ENCODE assay signal across 21 cellular contexts in genomic region chrX:30693999-30694650, GRCh38. TPM values are rescaled to one million over a fixed set of nuclear protein-coding genes. Genes with fewer than 3 reads are reported as not detected.
DNase-seq lines count a peak whose midpoint lies in the region; FAIRE-seq and TF ChIP-seq lines count a peak whose summit lies in the region.
"Had no signal": no experiment of that assay in that cellular context is flagged by ENCODE, and none has a peak within 500 bp of the region (broad histone marks: within the 10 kb centered on the region; RNA-seq: fewer than 3 reads in every experiment).

No MANE protein-coding gene starts in this region.

- H3K9ac ChIP-seq in liver (ENCODE audit: low read depth in 1 of 2, low read length in 2 of 2) (no peak overlapping the region), kidney (ENCODE audit: low read length in 2 of 2) (no peak overlapping the region)
- H3K9ac ChIP-seq: BLaER1, GM23248 had no signal

- no peak for DNase-seq in HTR-8/SVneo (ENCODE audit: insufficient read length, low spot score)
- peak; percentile 65 for DNase-seq in small intestine
- no peak for DNase-seq in NCI-H2227 treated with DMSO at 0.1 percent for 48 hours (lab: John Stamatoyannopoulos, UW)
- no peak for DNase-seq in kidney
- no peak for DNase-seq in Calu3
- DNase-seq: CD4-positive, alpha-beta memory T cell; DMS 273 treated with DMSO at 0.1 percent for 48 hours; DMS79; GDM1; GM23248; HCEC 1CT; KBM-7 had no signal

- peak overlapping the region; percentile 34 for H3K27ac Mint-ChIP-seq in dendritic cell treated with granulocyte-macrophage colony-stimulating factor and Interleukin-4, amounts not matched to agents 40 ng/mL and 50 ng/mL, for 4 days
- no peak overlapping the region for H3K27ac Mint-ChIP-seq in Calu3 (ENCODE audit: unreplicated experiment)
- H3K27ac Mint-ChIP-seq: CD4-positive, alpha-beta memory T cell; IgD-negative memory B cell had no signal

- no peaks in the 10 kb centered on the region for H3K9me3 Mint-ChIP-seq in dendritic cell treated with granulocyte-macrophage colony-stimulating factor and Interleukin-4, amounts not matched to agents 40 ng/mL and 50 ng/mL, for 4 days
- no peaks in the 10 kb centered on the region for H3K9me3 Mint-ChIP-seq in Calu3 (ENCODE audit: low read depth, unreplicated experiment)
- H3K9me3 Mint-ChIP-seq: CD4-positive, alpha-beta memory T cell had no signal

- H3K27ac ChIP-seq in liver (ENCODE audit: low read depth in 1 of 2, low read length in 2 of 2) (peak overlapping the region; percentile 15 to 61), small intestine (ENCODE audit: low read depth in 1 of 2, low read length in 1 of 2) (no peak overlapping the region), kidney (ENCODE audit: low read depth in 2 of 2, low read length in 2 of 2) (no peak overlapping the region)
- H3K27ac ChIP-seq: BLaER1, GM23248, HL-60 had no signal

- TF ChIP-seq CTCF in liver (IDR thresholded peaks at IDR 0.05; ENCODE audit: low read depth, low read length, missing input control) = no peak
- TF ChIP-seq CTCF in kidney (IDR thresholded peaks at IDR 0.05; ENCODE audit: borderline replicate concordance, extremely low read depth, insufficient read depth) = no peak
- TF ChIP-seq CTCF in Calu3 (IDR thresholded peaks at IDR 0.05; ENCODE audit: unreplicated experiment) = no peak

- peaks cover 0 to 12% (median 0%) of the 10 kb centered on the region in 4 donors for H3K36me3 ChIP-seq in liver (ENCODE audit: control insufficient read depth in 4 of 4, insufficient read depth in 3 of 4, low read depth in 1 of 4, low read length in 3 of 4)
- H3K36me3 ChIP-seq in small intestine (ENCODE audit: control insufficient read depth in 2 of 2, insufficient read depth in 2 of 2, low read length in 2 of 2) = no peaks in the 10 kb centered on the region
- peaks cover 0 to 5% of the 10 kb centered on the region in 2 donors for H3K36me3 ChIP-seq in kidney (ENCODE audit: control insufficient read depth in 1 of 2, insufficient read depth in 2 of 2, low read length in 2 of 2)

- no peaks in the 10 kb centered on the region for H3K27me3 Mint-ChIP-seq in dendritic cell treated with granulocyte-macrophage colony-stimulating factor and Interleukin-4, amounts not matched to agents 40 ng/mL and 50 ng/mL, for 4 days
- H3K27me3 Mint-ChIP-seq in Calu3 (ENCODE audit: unreplicated experiment) = no peaks in the 10 kb centered on the region
- H3K27me3 Mint-ChIP-seq: CD4-positive, alpha-beta memory T cell; IgD-negative memory B cell had no signal

- H3K9me3 ChIP-seq in liver (ENCODE audit: control insufficient read depth in 4 of 4, low read length in 3 of 4) (no peaks in the 10 kb centered on the region), small intestine (ENCODE audit: control insufficient read depth, low read depth) (no peaks in the 10 kb centered on the region), kidney (ENCODE audit: control insufficient read depth in 1 of 2, low read length in 2 of 2) (no peaks in the 10 kb centered on the region)
- H3K9me3 ChIP-seq: BLaER1 had no signal

- intact Hi-C loops in dendritic cell treated with granulocyte-macrophage colony-stimulating factor and Interleukin-4, amounts not matched to agents 40 ng/mL and 50 ng/mL, for 4 days (cut with micrococcal nuclease) = no loop called here
- intact Hi-C loops in kidney (cut with DNase I) = no loop called here
- intact Hi-C loops in Calu3 (cut with micrococcal nuclease; ENCODE audit: unreplicated experiment) = no loop called here

- FAIRE-seq in HTR-8/SVneo (lab: Jason Lieb, UNC) (peak; percentile 9), small intestine (lab: Jason Lieb, UNC) (no peak), kidney (lab: Jason Lieb, UNC) (no peak)
- FAIRE-seq: GM12892, GM18507, H54 had no signal

- H3K4me1 ChIP-seq in liver (ENCODE audit: control insufficient read depth in 4 of 4, insufficient read depth in 4 of 4, low read length in 3 of 4) (peaks cover 0 to 3% (median under 1%) of the 10 kb centered on the region in 4 donors), small intestine (ENCODE audit: control insufficient read depth in 2 of 2, insufficient read depth in 1 of 2, low read depth in 1 of 2, low read length in 1 of 2) (no peaks in the 10 kb centered on the region), kidney (ENCODE audit: control insufficient read depth in 1 of 2, insufficient read depth in 1 of 2, low read depth in 1 of 2, low read length in 2 of 2) (no peaks in the 10 kb centered on the region)
- H3K4me1 ChIP-seq: BLaER1 had no signal

- no TSS peak for BruUV-seq in Calu3 (replicated peaks; lab: Mats Ljungman, UMichigan)

- no peak overlapping the region for H3K4me3 ChIP-seq in liver (ENCODE audit: low read depth in 1 of 3, low read length in 3 of 3)
- no peak overlapping the region for H3K4me3 ChIP-seq in small intestine (ENCODE audit: low read depth in 1 of 2, low read length in 2 of 2)
- H3K4me3 ChIP-seq in kidney (ENCODE audit: low read length in 2 of 2) = no peak overlapping the region
- H3K4me3 ChIP-seq: BLaER1, GM23248 had no signal

- CTCF ChIA-PET in Calu3 (lab: Charles Lee) = no interaction called here

- H3K4me3 Mint-ChIP-seq in dendritic cell treated with granulocyte-macrophage colony-stimulating factor and Interleukin-4, amounts not matched to agents 40 ng/mL and 50 ng/mL, for 4 days = no peak overlapping the region
- no peak overlapping the region for H3K4me3 Mint-ChIP-seq in Calu3 (ENCODE audit: low read depth, unreplicated experiment)
- H3K4me3 Mint-ChIP-seq: CD14-positive monocyte; CD4-positive, alpha-beta memory T cell; IgD-negative memory B cell had no signal

- no peak for TF ChIP-seq RAD21 in liver (IDR thresholded peaks at IDR 0.05)

- H3K36me3 Mint-ChIP-seq in dendritic cell treated with granulocyte-macrophage colony-stimulating factor and Interleukin-4, amounts not matched to agents 40 ng/mL and 50 ng/mL, for 4 days (ENCODE audit: low read depth) = peaks cover 35% of the 10 kb centered on the region
- no peaks in the 10 kb centered on the region for H3K36me3 Mint-ChIP-seq in Calu3 (ENCODE audit: insufficient read depth, unreplicated experiment)
- H3K36me3 Mint-ChIP-seq: IgD-negative memory B cell had no signal

- no peaks in the 10 kb centered on the region for H3K4me1 Mint-ChIP-seq in dendritic cell treated with granulocyte-macrophage colony-stimulating factor and Interleukin-4, amounts not matched to agents 40 ng/mL and 50 ng/mL, for 4 days (ENCODE audit: low read depth)
- peaks cover 6% of the 10 kb centered on the region for H3K4me1 Mint-ChIP-seq in Calu3 (ENCODE audit: low read depth, unreplicated experiment)
- H3K4me1 Mint-ChIP-seq: CD4-positive, alpha-beta memory T cell had no signal

- WGBS in liver = 25% methylated on average over 4 of the region's 4 CpGs
- WGBS in small intestine, 3 donors = 27 to 48% (median 28%) methylated on average over 4 of the region's 4 CpGs

- H3K27me3 ChIP-seq in liver (ENCODE audit: control insufficient read depth in 4 of 4, insufficient read depth in 4 of 4, low read length in 3 of 4) (no peaks in the 10 kb centered on the region), small intestine (ENCODE audit: control insufficient read depth in 2 of 2, insufficient read depth in 2 of 2, low read length in 2 of 2) (no peaks in the 10 kb centered on the region)
- H3K27me3 ChIP-seq: BLaER1 had no signal

TF ChIP-seq in liver, 16 proteins besides CTCF, POLR2A, EP300 and RAD21 (continues in another document):
- TF ChIP-seq NR2F2 (IDR thresholded peaks at IDR 0.05) (no peak), SP1 (IDR thresholded peaks at IDR 0.05) (peak; percentile 84), EGR1 (IDR thresholded peaks at IDR 0.05; ENCODE audit: low read depth in 2 of 2) (no peak), FOXA2 (IDR thresholded peaks at IDR 0.05) (peak; percentile 76), ZBTB33 (IDR thresholded peaks at IDR 0.05) (no peak), YY1 (IDR thresholded peaks at IDR 0.05) (peak; percentile 22), ATF3 (IDR thresholded peaks at IDR 0.05) (no peak), RXRA (IDR thresholded peaks at IDR 0.05) (peak in 1 of 2 donors; percentile 48), HNF4A (conservative IDR thresholded peaks at IDR 0.05) (peak; percentile 87 to 88), JUND (IDR thresholded peaks at IDR 0.05) (peak; percentile 33 to 70)

RNA-seq across cellular contexts. Expression of gene GK, which starts 40.9 kb away (rescaled TPM):
- total RNA-seq in liver (100 to 1,000 TPM in 1 of 2 donors, 10 to 100 TPM in 1; 27.9 to 145 TPM), kidney (12.5 TPM), Calu3 (2022) (14.3 and 15.2 TPM in 2 replicates)
- polyA plus RNA-seq in liver (10 to 100 TPM; 44.0 to 44.1 TPM), small intestine (10 to 100 TPM; 20.7 to 90.6 (median 83.0) TPM), kidney (ENCODE audit: insufficient read depth, low read depth, low replicate concordance) (73.8 TPM)

Comparison
In these comparisons a context has a peak if more than half of its experiments do, and no peak if none do; other contexts are left out.
1. H3K27ac ChIP-seq: peak in liver (2 of 2); none in small intestine (0 of 2) and kidney (0 of 2).